Comparison of ENCODE assay signal across 9 cellular contexts in genomic region chr12:89756100-89756637, GRCh38. TPM values are rescaled to one million over a fixed set of nuclear protein-coding genes. Genes with fewer than 3 reads are reported as not detected.
A peak's percentile ranks its signal among the peaks of the same experiment; 100 is the strongest.
DNase-seq lines count a peak whose midpoint lies in the region; ATAC-seq and TF ChIP-seq lines count a peak whose summit lies in the region.
"Had no signal": no experiment of that assay in that cellular context is flagged by ENCODE, and none has a peak within 500 bp of the region (broad histone marks: within the 10 kb centered on the region; RNA-seq: fewer than 3 reads in every experiment).

No MANE protein-coding gene starts in this region.

- TF ChIP-seq CTCF in natural killer cell (IDR thresholded peaks at IDR 0.05) = no peak

- peaks cover 0 to 8% of the 10 kb centered on the region in 2 donors for H3K9me3 Mint-ChIP-seq in natural killer cell

- no peaks in the 10 kb centered on the region for H3K27me3 Mint-ChIP-seq in natural killer cell (ENCODE audit: low read depth in 2 of 2)

- no peaks in the 10 kb centered on the region for H3K36me3 Mint-ChIP-seq in natural killer cell

- DNase-seq in SIG-M5 (lab: John Stamatoyannopoulos, UW) (peak; percentile 11), natural killer cell (no peak), DMS53 treated with DMSO at 0.1 percent for 48 hours (lab: John Stamatoyannopoulos, UW; ENCODE audit: unreplicated experiment) (no peak), putamen (ENCODE audit: low spot score) (no peak), NCI-H2227 (lab: John Stamatoyannopoulos, UW; ENCODE audit: unreplicated experiment) (no peak)
- DNase-seq in stimulated activated CD4-positive, alpha-beta T cell treated with anti-CD3 and anti-CD28 coated beads, Interleukin-2, amount 100 ng/mL, for 48 hours = no peak
- DNase-seq: activated CD4-positive, CD25-positive, alpha-beta regulatory T cell treated with anti-CD3 and anti-CD28 coated beads, Interleukin-2, amount 50 U/mL, for 72 hours had no signal

- ATAC-seq in GM18907 (IDR thresholded peaks at IDR 0.05; ENCODE audit: unreplicated experiment) (peak; percentile 15), HG02623 (IDR thresholded peaks at IDR 0.05; ENCODE audit: unreplicated experiment) (peak; percentile 1), natural killer cell (peak in 1 of 3 donors; percentile 50)

- intact Hi-C loops in natural killer cell (cut with micrococcal nuclease) = loop anchor here (1.0 to 2.0 kb wide), 3 partner anchors 47 to 287 kb away; no protein-coding TSS in a partner anchor

- H3K4me1 Mint-ChIP-seq in natural killer cell = peaks cover 54 to 55% of the 10 kb centered on the region in 2 donors

- H3K27ac Mint-ChIP-seq in natural killer cell = peak overlapping the region; percentile 80 to 88

- H3K4me3 Mint-ChIP-seq in natural killer cell = peak overlapping the region; percentile 18

RNA-seq across cellular contexts. Expression of gene ATP2B1, which starts 47.5 kb away (rescaled TPM):
- total RNA-seq in natural killer cell = 10 to 100 TPM; 87.8 to 97.6 (median 97.3) TPM
